In the genomic region with DNA sequence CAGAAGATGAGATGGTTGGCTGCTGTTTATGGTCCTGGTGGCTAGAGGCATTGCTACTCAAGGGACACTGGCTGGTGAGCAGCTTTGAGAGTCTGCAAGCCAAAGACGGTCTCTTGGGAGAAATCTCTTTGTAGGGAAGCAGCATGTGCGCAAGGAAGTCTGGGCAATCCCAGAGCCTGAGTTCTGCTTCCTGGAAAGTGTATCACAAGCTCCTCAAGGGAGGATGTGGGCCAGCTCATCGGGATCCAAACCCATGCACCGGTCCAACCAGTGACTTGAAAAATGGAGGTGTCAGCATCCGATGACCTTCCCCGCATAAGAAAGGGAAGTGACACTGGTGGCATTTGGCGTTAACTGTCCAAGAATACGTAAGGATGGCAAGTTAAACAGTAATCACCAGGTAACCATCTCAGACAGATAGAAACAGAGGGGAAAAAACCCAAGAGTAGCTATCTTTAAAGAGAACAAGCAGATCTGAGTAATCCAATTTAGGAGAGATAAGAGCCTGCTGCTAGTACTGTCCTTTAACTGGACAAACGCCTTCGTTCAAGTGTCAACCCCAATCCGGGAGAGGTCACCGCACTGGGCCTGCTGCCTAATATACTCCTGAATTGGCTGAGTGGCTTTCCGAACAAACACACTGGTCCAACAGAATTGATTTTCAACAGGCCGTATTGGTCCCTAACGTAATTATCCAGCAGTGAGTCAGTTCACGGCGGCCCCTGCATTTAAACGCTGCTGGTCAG, we compare ENCODE assay signal across 30 cellular contexts.
"Had no signal": no experiment of that assay in that cellular context is flagged by ENCODE, and none has a peak within 500 bp of the region (broad histone marks: within the 10 kb centered on the region; RNA-seq: fewer than 3 reads in every experiment).

No MANE protein-coding gene starts in this region.

- H3K9me3 Mint-ChIP-seq: activated CD4-positive, alpha-beta memory T cell treated with anti-CD3 and anti-CD28 coated beads for 36 hours; activated CD4-positive, alpha-beta T cell treated with anti-CD3 and anti-CD28 coated beads, Interleukin-2, amount 10 ng/mL, durations not matched to agents 24 days and 14 days; activated naive CD4-positive, alpha-beta T cell treated with anti-CD3 and anti-CD28 coated beads for 36 hours; activated naive CD8-positive, alpha-beta T cell treated with anti-CD3 and anti-CD28 coated beads for 36 hours; activated T-helper 1 cell treated with anti-CD3 and anti-CD28 coated beads, Interleukin-12 subunit alpha, Interleukin-12 subunit beta, Interleukin-2, Interleukin-4 antibody, amounts not matched to agents 30 ng/mL and 10 ng/mL and 1 ng/mL, durations not matched to agents 14 hours and 24 hours and 36 hours; brain; naive B cell; nephron progenitor cell; stimulated activated naive B cell treated with anti-CD40 and anti-IgM and Interleukin-4, amounts not matched to agents 10 μg/mL and 1 μg/mL and 100 μg/mL, for 72 hours had no signal

- ATAC-seq: effector memory CD8-positive, alpha-beta T cell; gastrocnemius medialis; stimulated activated naive B cell treated with anti-CD40 and anti-IgM and Interleukin-4, amounts not matched to agents 10 μg/mL and 1 μg/mL and 100 μg/mL, for 72 hours had no signal

- H3K4me3 ChIP-seq: ascending aorta, cardiac muscle cell, gastrocnemius medialis, smooth muscle cell, stomach, tibial nerve had no signal

- H3K27me3 ChIP-seq: ascending aorta, tibial nerve had no signal

- H3K9me3 ChIP-seq: ascending aorta, gastrocnemius medialis, stomach, tibial nerve had no signal

- H3K4me1 Mint-ChIP-seq: activated CD4-positive, alpha-beta T cell treated with anti-CD3 and anti-CD28 coated beads, Interleukin-2, amount 10 ng/mL, durations not matched to agents 24 days and 14 days; activated naive CD8-positive, alpha-beta T cell treated with anti-CD3 and anti-CD28 coated beads for 36 hours; immature natural killer cell; naive B cell; stimulated activated naive B cell treated with anti-CD40 and anti-IgM and Interleukin-4, amounts not matched to agents 10 μg/mL and 1 μg/mL and 100 μg/mL, for 72 hours had no signal

- H3K27ac ChIP-seq: ascending aorta, cardiac muscle cell, gastrocnemius medialis, parathyroid adenoma, stomach, tibial nerve had no signal

- DNase-seq: activated CD4-positive, alpha-beta memory T cell treated with anti-CD3 and anti-CD28 coated beads for 36 hours; activated CD4-positive, alpha-beta T cell treated with anti-CD3 and anti-CD28 coated beads, Interleukin-2, amount 10 ng/mL, durations not matched to agents 24 days and 14 days; activated CD4-positive, CD25-positive, alpha-beta regulatory T cell treated with anti-CD3 and anti-CD28 coated beads, Interleukin-2, amount 50 U/mL, for 72 hours; activated CD8-positive, alpha-beta memory T cell treated with anti-CD3 and anti-CD28 coated beads, Interleukin-2, amount 50 U/mL, for 4 hours; activated effector memory CD4-positive, alpha-beta T cell treated with anti-CD3 and anti-CD28 coated beads, Interleukin-2, amount 50 U/mL, for 16 hours; activated naive CD4-positive, alpha-beta T cell treated with anti-CD3 and anti-CD28 coated beads for 36 hours; activated naive CD8-positive, alpha-beta T cell treated with anti-CD3 and anti-CD28 coated beads for 36 hours; activated T-cell treated with anti-CD3 and anti-CD28 coated beads, Interleukin-2, amount 50 U/mL, for 1 hour; cortex of kidney; effector memory CD8-positive, alpha-beta T cell; erythroblast; gastrocnemius medialis; hypothalamus; immature natural killer cell; naive B cell; nephron progenitor cell; occipital lobe; stimulated activated CD4-positive, alpha-beta T cell treated with anti-CD3 and anti-CD28 coated beads, Interleukin-1b, Interleukin-23, amount 100 ng/mL, for 48 hours; stimulated activated CD4-positive, alpha-beta T cell treated with anti-CD3 and anti-CD28 coated beads, Interleukin-4, amount 100 ng/mL, for 4 hours; stimulated activated CD8-positive, alpha-beta memory T cell treated with anti-CD3 and anti-CD28 coated beads, Interleukin-4, amount 100 ng/mL, for 48 hours; stimulated activated naive B cell treated with anti-CD40 and anti-IgM and Interleukin-4, amounts not matched to agents 10 μg/mL and 1 μg/mL and 100 μg/mL, for 72 hours; stomach; T-helper 2 cell had no signal

- H3K4me1 ChIP-seq: ascending aorta, gastrocnemius medialis, parathyroid adenoma, tibial nerve had no signal

- H3K27ac Mint-ChIP-seq: activated CD4-positive, alpha-beta memory T cell treated with anti-CD3 and anti-CD28 coated beads for 36 hours; activated CD4-positive, alpha-beta T cell treated with anti-CD3 and anti-CD28 coated beads, Interleukin-2, amount 10 ng/mL, durations not matched to agents 24 days and 14 days; activated naive CD4-positive, alpha-beta T cell treated with anti-CD3 and anti-CD28 coated beads for 36 hours; activated naive CD8-positive, alpha-beta T cell treated with anti-CD3 and anti-CD28 coated beads for 36 hours; activated T-helper 1 cell treated with anti-CD3 and anti-CD28 coated beads, Interleukin-12 subunit alpha, Interleukin-12 subunit beta, Interleukin-2, Interleukin-4 antibody, amounts not matched to agents 30 ng/mL and 10 ng/mL and 1 ng/mL, durations not matched to agents 14 hours and 24 hours and 36 hours; effector memory CD8-positive, alpha-beta T cell; immature natural killer cell; naive B cell; nephron progenitor cell; stimulated activated naive B cell treated with anti-CD40 and anti-IgM and Interleukin-4, amounts not matched to agents 10 μg/mL and 1 μg/mL and 100 μg/mL, for 72 hours had no signal

- H3K27me3 Mint-ChIP-seq: activated CD4-positive, alpha-beta memory T cell treated with anti-CD3 and anti-CD28 coated beads for 36 hours; activated CD4-positive, alpha-beta T cell treated with anti-CD3 and anti-CD28 coated beads, Interleukin-2, amount 10 ng/mL, durations not matched to agents 24 days and 14 days; activated naive CD8-positive, alpha-beta T cell treated with anti-CD3 and anti-CD28 coated beads for 36 hours; effector memory CD8-positive, alpha-beta T cell had no signal

- H3K4me3 Mint-ChIP-seq: activated CD4-positive, alpha-beta memory T cell treated with anti-CD3 and anti-CD28 coated beads for 36 hours; activated CD4-positive, alpha-beta T cell treated with anti-CD3 and anti-CD28 coated beads, Interleukin-2, amount 10 ng/mL, durations not matched to agents 24 days and 14 days; activated naive CD4-positive, alpha-beta T cell treated with anti-CD3 and anti-CD28 coated beads for 36 hours; activated naive CD8-positive, alpha-beta T cell treated with anti-CD3 and anti-CD28 coated beads for 36 hours; activated T-helper 1 cell treated with anti-CD3 and anti-CD28 coated beads, Interleukin-12 subunit alpha, Interleukin-12 subunit beta, Interleukin-2, Interleukin-4 antibody, amounts not matched to agents 30 ng/mL and 10 ng/mL and 1 ng/mL, durations not matched to agents 14 hours and 24 hours and 36 hours; brain; effector memory CD8-positive, alpha-beta T cell; immature natural killer cell; naive B cell; nephron progenitor cell; stimulated activated naive B cell treated with anti-CD40 and anti-IgM and Interleukin-4, amounts not matched to agents 10 μg/mL and 1 μg/mL and 100 μg/mL, for 72 hours had no signal

- H3K36me3 Mint-ChIP-seq: activated CD4-positive, alpha-beta memory T cell treated with anti-CD3 and anti-CD28 coated beads for 36 hours; activated naive CD8-positive, alpha-beta T cell treated with anti-CD3 and anti-CD28 coated beads for 36 hours; brain; immature natural killer cell; naive B cell; stimulated activated naive B cell treated with anti-CD40 and anti-IgM and Interleukin-4, amounts not matched to agents 10 μg/mL and 1 μg/mL and 100 μg/mL, for 72 hours had no signal

- H3K36me3 ChIP-seq: ascending aorta, cardiac muscle cell, gastrocnemius medialis, stomach, tibial nerve had no signal
